1 cellular context compared by ENCODE assay signal in the genomic region with DNA sequence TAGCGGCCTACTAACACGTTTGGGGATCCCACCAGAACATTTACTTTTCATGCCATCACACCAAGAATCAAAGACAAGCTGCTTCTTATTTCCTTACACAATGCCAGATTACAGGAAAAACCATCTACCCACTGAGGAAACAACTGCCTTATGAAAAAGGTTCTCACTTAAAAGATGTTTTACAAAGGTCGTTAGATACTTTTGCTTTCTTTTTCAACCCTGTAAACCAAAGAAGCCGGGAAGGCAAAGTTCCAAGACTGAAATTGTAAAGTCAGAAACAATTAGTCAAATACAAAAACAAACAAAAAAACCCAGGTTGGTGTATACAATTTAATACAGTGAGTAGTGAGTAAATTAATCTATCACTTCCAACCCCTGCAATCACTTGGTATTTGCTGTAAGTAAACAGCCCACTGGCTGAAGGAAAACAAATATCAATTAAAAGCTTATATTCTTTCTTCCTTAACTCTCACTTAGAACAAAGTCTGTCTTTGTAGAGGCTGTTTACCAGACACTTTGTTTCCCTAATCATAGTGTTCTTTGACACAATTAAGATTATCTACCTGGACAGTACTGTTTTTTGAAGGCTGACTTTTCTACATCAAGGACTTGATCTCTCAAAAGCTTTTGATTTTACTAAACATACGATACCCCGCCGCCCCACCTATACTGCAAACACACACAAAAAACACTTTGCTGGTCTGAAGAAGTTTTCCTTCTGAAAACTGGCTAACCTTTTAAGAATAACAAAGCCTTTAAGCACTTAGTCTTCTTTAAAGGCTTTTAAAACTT.
TF ChIP-seq lines count a peak whose summit lies in the region.

No MANE protein-coding gene starts in this region.

TF ChIP-seq in HepG2, 621 proteins besides CTCF, POLR2A, EP300 and RAD21:
- TF ChIP-seq ZFP36 (IDR thresholded peaks at IDR 0.05; ENCODE audit: borderline replicate concordance, low read depth, low read length, partially characterized antibody), result no peak
- TF ChIP-seq, protein P1, sequence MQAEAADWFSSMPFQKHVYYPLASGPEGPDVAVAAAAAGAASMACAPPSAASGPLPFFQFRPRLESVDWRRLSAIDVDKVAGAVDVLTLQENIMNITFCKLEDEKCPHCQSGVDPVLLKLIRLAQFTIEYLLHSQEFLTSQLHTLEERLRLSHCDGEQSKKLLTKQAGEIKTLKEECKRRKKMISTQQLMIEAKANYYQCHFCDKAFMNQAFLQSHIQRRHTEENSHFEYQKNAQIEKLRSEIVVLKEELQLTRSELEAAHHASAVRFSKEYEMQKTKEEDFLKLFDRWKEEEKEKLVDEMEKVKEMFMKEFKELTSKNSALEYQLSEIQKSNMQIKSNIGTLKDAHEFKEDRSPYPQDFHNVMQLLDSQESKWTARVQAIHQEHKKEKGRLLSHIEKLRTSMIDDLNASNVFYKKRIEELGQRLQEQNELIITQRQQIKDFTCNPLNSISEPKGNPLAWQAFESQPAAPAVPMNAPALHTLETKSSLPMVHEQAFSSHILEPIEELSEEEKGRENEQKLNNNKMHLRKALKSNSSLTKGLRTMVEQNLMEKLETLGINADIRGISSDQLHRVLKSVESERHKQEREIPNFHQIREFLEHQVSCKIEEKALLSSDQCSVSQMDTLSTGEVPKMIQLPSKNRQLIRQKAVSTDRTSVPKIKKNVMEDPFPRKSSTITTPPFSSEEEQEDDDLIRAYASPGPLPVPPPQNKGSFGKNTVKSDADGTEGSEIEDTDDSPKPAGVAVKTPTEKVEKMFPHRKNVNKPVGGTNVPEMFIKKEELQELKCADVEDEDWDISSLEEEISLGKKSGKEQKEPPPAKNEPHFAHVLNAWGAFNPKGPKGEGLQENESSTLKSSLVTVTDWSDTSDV (CRISPR knock-in tag; IDR thresholded peaks at IDR 0.05), result no peak
- TF ChIP-seq MEIS1 (CRISPR knock-in tag; IDR thresholded peaks at IDR 0.05; ENCODE audit: borderline replicate concordance), result no peak
- TF ChIP-seq MATR3 (CRISPR knock-in tag; IDR thresholded peaks at IDR 0.05), result no peak
- peak; percentile 63; the same call in 1 of the 2 replicates for TF ChIP-seq TBX3 (IDR thresholded peaks at IDR 0.05; ENCODE audit: borderline replicate concordance)
- TF ChIP-seq ZNF614 (CRISPR knock-in tag; IDR thresholded peaks at IDR 0.05; ENCODE audit: borderline replicate concordance), result no peak
- TF ChIP-seq RBFOX2 (IDR thresholded peaks at IDR 0.05; ENCODE audit: low read depth, low read length), result no peak
- TF ChIP-seq HHEX (CRISPR knock-in tag; IDR thresholded peaks at IDR 0.05), result 0 out of 2 replicates have a peak, but pooled peaks have one; percentile 11
- no peak for TF ChIP-seq YY1 (IDR thresholded peaks at IDR 0.05; ENCODE audit: insufficient read depth, insufficient replicate concordance, low read depth, low read length)
- no peak for TF ChIP-seq DR1 (CRISPR knock-in tag; IDR thresholded peaks at IDR 0.05)
- TF ChIP-seq FOXP1 (IDR thresholded peaks at IDR 0.05), result no peak
- TF ChIP-seq FOXP1 (CRISPR knock-in tag; IDR thresholded peaks at IDR 0.05), result peak; percentile 30; the same call in 1 of the 2 replicates
- TF ChIP-seq, protein P2, sequence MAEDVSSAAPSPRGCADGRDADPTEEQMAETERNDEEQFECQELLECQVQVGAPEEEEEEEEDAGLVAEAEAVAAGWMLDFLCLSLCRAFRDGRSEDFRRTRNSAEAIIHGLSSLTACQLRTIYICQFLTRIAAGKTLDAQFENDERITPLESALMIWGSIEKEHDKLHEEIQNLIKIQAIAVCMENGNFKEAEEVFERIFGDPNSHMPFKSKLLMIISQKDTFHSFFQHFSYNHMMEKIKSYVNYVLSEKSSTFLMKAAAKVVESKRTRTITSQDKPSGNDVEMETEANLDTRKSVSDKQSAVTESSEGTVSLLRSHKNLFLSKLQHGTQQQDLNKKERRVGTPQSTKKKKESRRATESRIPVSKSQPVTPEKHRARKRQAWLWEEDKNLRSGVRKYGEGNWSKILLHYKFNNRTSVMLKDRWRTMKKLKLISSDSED (CRISPR knock-in tag; IDR thresholded peaks at IDR 0.05), result no peak
- no peak for TF ChIP-seq NFATC3 (CRISPR knock-in tag; IDR thresholded peaks at IDR 0.05)
- peak; percentile 16; the same call in 1 of the 2 replicates for TF ChIP-seq FOXA3 (CRISPR knock-in tag; IDR thresholded peaks at IDR 0.05)
- no peak for TF ChIP-seq ATF1 (CRISPR knock-in tag; IDR thresholded peaks at IDR 0.05)
- TF ChIP-seq ARNTL (CRISPR knock-in tag; IDR thresholded peaks at IDR 0.05), result no peak
